1 cellular context compared by ENCODE assay signal in genomic region chr13:79369226-79369625, GRCh38.
TF ChIP-seq lines count a peak whose summit lies in the region.

No MANE protein-coding gene starts in this region.

TF ChIP-seq in IMR-90, 13 proteins besides CTCF, POLR2A, EP300 and RAD21 (continued from another document):
- no peak for TF ChIP-seq ELK1 (IDR thresholded peaks at IDR 0.05; ENCODE audit: borderline replicate concordance, low read depth, low read length)
- TF ChIP-seq FOS (IDR thresholded peaks at IDR 0.05; ENCODE audit: low read depth, low read length), result no peak
- TF ChIP-seq CEBPB (IDR thresholded peaks at IDR 0.05; ENCODE audit: low read depth, low read length), result no peak
- no peak for TF ChIP-seq NFE2L2 (IDR thresholded peaks at IDR 0.05; ENCODE audit: low read depth, low read length)
- no peak for TF ChIP-seq BHLHE40 (IDR thresholded peaks at IDR 0.05; ENCODE audit: low read depth, low read length)
